In the genomic region with DNA sequence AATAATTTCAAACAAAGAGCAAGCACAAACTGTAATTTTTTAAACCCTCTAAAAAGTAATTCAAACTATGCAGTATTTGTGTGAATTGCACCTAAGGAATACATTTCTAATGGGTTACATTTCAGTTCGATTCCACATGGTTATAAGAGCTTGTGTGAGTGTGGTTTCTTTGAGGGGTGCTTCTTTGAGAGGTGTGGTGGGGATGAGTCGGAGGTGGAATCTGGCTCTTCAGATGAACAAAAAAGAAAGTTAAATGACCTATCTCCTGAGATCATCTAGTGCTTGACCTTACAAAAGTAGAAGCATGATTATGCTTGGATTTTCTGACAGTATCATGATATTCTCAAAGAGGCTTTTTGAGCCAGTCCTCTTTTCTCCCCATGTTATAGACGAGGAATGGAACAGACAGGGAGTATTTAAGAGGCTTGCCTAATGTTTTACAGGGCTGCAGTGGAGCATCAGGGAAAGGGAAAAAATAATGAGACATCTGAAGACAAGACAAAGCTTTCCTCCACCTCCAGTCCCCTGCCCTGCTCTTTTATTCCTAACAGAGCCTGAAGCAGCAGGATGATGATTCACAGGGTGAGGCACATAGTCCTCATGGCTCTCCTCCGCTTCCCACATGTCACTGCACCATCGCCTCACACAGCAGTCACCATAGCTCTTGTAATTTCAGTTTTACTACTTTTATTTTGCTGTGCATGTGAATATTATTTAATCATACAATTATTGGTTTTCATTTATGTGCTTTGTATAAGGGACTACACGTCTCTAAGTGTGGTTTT, we compare ENCODE assay signal across 12 cellular contexts.
DNase-seq lines count a peak whose midpoint lies in the region; ATAC-seq, FAIRE-seq and TF ChIP-seq lines count a peak whose summit lies in the region.
"Had no signal": no experiment of that assay in that cellular context is flagged by ENCODE, and none has a peak within 500 bp of the region (broad histone marks: within the 10 kb centered on the region; RNA-seq: fewer than 3 reads in every experiment).

No MANE protein-coding gene starts in this region.

- no peaks in the 10 kb centered on the region for H3K27me3 Mint-ChIP-seq in Calu3 (ENCODE audit: unreplicated experiment)
- H3K27me3 Mint-ChIP-seq in mesothelial cell of epicardium (ENCODE audit: low read depth): no peaks in the 10 kb centered on the region

- DNase-seq in Calu3: no peak
- DNase-seq in M059J (ENCODE audit: low read depth): peak; percentile 41
- DNase-seq in endothelial cell of umbilical vein (ENCODE audit: low read depth, low spot score): no peak
- DNase-seq in occipital lobe (lab: John Stamatoyannopoulos, UW): peak; percentile 3
- no peak for DNase-seq in mesothelial cell of epicardium (ENCODE audit: low spot score in 2 of 2, unreplicated experiment in 2 of 2)
- no peak for DNase-seq in cardiac septum (ENCODE audit: low spot score)
- no peak for DNase-seq in NCI-H2196 (lab: John Stamatoyannopoulos, UW; ENCODE audit: unreplicated experiment)
- DNase-seq: lower lobe of right lung, NCI-H2029 treated with DMSO at 0.1 percent for 48 hours, psoas muscle had no signal

- no peak overlapping the region for H3K4me3 Mint-ChIP-seq in Calu3 (ENCODE audit: low read depth, unreplicated experiment)
- H3K4me3 Mint-ChIP-seq in mesothelial cell of epicardium: no peak overlapping the region

- TF ChIP-seq POLR2A in endothelial cell of umbilical vein (IDR thresholded peaks at IDR 0.05; ENCODE audit: low read depth, low read length): no peak

- H3K9ac ChIP-seq in endothelial cell of umbilical vein (replicated peaks; ENCODE audit: extremely low read depth, insufficient read depth, low read length): no peak overlapping the region

- no peak overlapping the region for H2AFZ ChIP-seq in endothelial cell of umbilical vein (ENCODE audit: low read depth, low read length)

- H3K36me3 Mint-ChIP-seq in Calu3 (ENCODE audit: insufficient read depth, unreplicated experiment): no peaks in the 10 kb centered on the region
- H3K36me3 Mint-ChIP-seq in mesothelial cell of epicardium: peaks cover 28% of the 10 kb centered on the region

- no peak overlapping the region for H3K4me3 ChIP-seq in endothelial cell of umbilical vein (replicated peaks in 1 of 3; ENCODE audit: insufficient read depth in 1 of 3, low read depth in 1 of 3, low read length in 3 of 3)
- H3K4me3 ChIP-seq: lower lobe of right lung, psoas muscle, thoracic aorta had no signal

- peak; percentile 38 for FAIRE-seq in endothelial cell of umbilical vein (lab: Jason Lieb, UNC)

- H3K9me3 Mint-ChIP-seq in Calu3 (ENCODE audit: low read depth, unreplicated experiment) (peaks cover under 1% of the 10 kb centered on the region), mesothelial cell of epicardium (peaks cover 8% of the 10 kb centered on the region)

- TF ChIP-seq CTCF in Calu3 (IDR thresholded peaks at IDR 0.05; ENCODE audit: unreplicated experiment): no peak
- no peak for TF ChIP-seq CTCF in endothelial cell of umbilical vein (IDR thresholded peaks at IDR 0.05; ENCODE audit: extremely low read depth in 1 of 2, insufficient read depth in 1 of 2, low read depth in 1 of 2, low read length in 2 of 2)
- TF ChIP-seq CTCF in mesothelial cell of epicardium (IDR thresholded peaks at IDR 0.05; ENCODE audit: unreplicated experiment): no peak

- H3K9me3 ChIP-seq in endothelial cell of umbilical vein (replicated peaks; ENCODE audit: control insufficient read depth, insufficient read depth, low read length): no peaks in the 10 kb centered on the region
- H3K9me3 ChIP-seq: lower lobe of right lung, psoas muscle, thoracic aorta had no signal

- no peak overlapping the region for H3K27ac ChIP-seq in endothelial cell of umbilical vein (ENCODE audit: insufficient read depth, low read depth, low read length)
- H3K27ac ChIP-seq: lower lobe of right lung, psoas muscle, thoracic aorta had no signal

- POLR2A ChIA-PET in endothelial cell of umbilical vein (lab: Charles Lee): no interaction called here

- H3K9me1 ChIP-seq in endothelial cell of umbilical vein (replicated peaks; ENCODE audit: control insufficient read depth, extremely low read depth, insufficient read depth, low read length): no peaks in the 10 kb centered on the region

- no peaks in the 10 kb centered on the region for H3K27me3 ChIP-seq in endothelial cell of umbilical vein (ENCODE audit: control insufficient read depth in 2 of 2, insufficient read depth in 2 of 2, low read length in 2 of 2)

- no peak for ATAC-seq in GM21786 (IDR thresholded peaks at IDR 0.05; ENCODE audit: unreplicated experiment)
- ATAC-seq: lower lobe of right lung had no signal

- H3K27ac Mint-ChIP-seq in Calu3 (ENCODE audit: unreplicated experiment) (peak overlapping the region; percentile 52), mesothelial cell of epicardium (no peak overlapping the region)

- H3K4me1 Mint-ChIP-seq in Calu3 (ENCODE audit: low read depth, unreplicated experiment) (no peaks in the 10 kb centered on the region), mesothelial cell of epicardium (no peaks in the 10 kb centered on the region)

- H4K20me1 ChIP-seq in endothelial cell of umbilical vein (replicated peaks; ENCODE audit: control insufficient read depth, extremely low read depth, insufficient read depth, low read length): no peaks in the 10 kb centered on the region

- intact Hi-C loops in Calu3 (cut with micrococcal nuclease; ENCODE audit: unreplicated experiment) (no loop called here), endothelial cell of umbilical vein (cut with micrococcal nuclease) (no loop called here), cardiac septum (cut with DNase I) (no loop called here)

- H3K4me1 ChIP-seq in endothelial cell of umbilical vein (ENCODE audit: control insufficient read depth, extremely low read depth, insufficient read depth, low read length): peaks cover 2% of the 10 kb centered on the region
- H3K4me1 ChIP-seq: lower lobe of right lung, psoas muscle had no signal

- H3K36me3 ChIP-seq in endothelial cell of umbilical vein (ENCODE audit: control insufficient read depth in 2 of 2, extremely low read depth in 1 of 2, insufficient read depth in 2 of 2, low read length in 2 of 2): no peaks in the 10 kb centered on the region

- dilution Hi-C loops in endothelial cell of umbilical vein (cut with MboI; ENCODE audit: extremely low pct_ligation_motif_present, low sequenced_read_pairs): no loop called here

- H3K79me2 ChIP-seq in endothelial cell of umbilical vein (ENCODE audit: control insufficient read depth, insufficient read depth, low read length): peaks cover 9% of the 10 kb centered on the region

- CTCF ChIA-PET in Calu3 (lab: Charles Lee): no interaction called here
- CTCF ChIA-PET in endothelial cell of umbilical vein (lab: Charles Lee): interaction anchor here (0.8 to 1.5 kb wide), 4 partner anchors 10 to 53 kb away, joined by 3 to 5 read pairs (median 4); no protein-coding TSS in a partner anchor

- H3K4me2 ChIP-seq in endothelial cell of umbilical vein (ENCODE audit: insufficient read depth, low read length): no peak overlapping the region

- no TSS peak for BruUV-seq in Calu3 (replicated peaks; lab: Mats Ljungman, UMichigan)
- BruUV-seq in endothelial cell of umbilical vein (replicated peaks; lab: Mats Ljungman, UMichigan): no TSS peak

TF ChIP-seq in endothelial cell of umbilical vein, 7 proteins besides CTCF, POLR2A, EP300 and RAD21:
- TF ChIP-seq EZH2 (IDR thresholded peaks at IDR 0.05; ENCODE audit: borderline replicate concordance, low read depth, low read length, severe bottlenecking) (no peak), POLR2AphosphoS5 (IDR thresholded peaks at IDR 0.05; ENCODE audit: insufficient read depth, low read depth, low read length) (no peak), FOS (IDR thresholded peaks at IDR 0.05; ENCODE audit: borderline replicate concordance, insufficient read depth, low read length) (peak; percentile 16)
- TF ChIP-seq, protein P1, sequence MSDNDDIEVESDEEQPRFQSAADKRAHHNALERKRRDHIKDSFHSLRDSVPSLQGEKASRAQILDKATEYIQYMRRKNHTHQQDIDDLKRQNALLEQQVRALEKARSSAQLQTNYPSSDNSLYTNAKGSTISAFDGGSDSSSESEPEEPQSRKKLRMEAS (IDR thresholded peaks at IDR 0.05; ENCODE audit: insufficient read depth, insufficient read length): no peak

Comparison
In these comparisons a context has a peak if more than half of its experiments do, and no peak if none do; other contexts are left out.
1. DNase-seq: peak in M059J (single experiment) and occipital lobe (single experiment); none in Calu3 (single experiment), endothelial cell of umbilical vein (single experiment), mesothelial cell of epicardium (0 of 2), cardiac septum (single experiment) and NCI-H2196 (single experiment).